9 cellular contexts compared by ENCODE assay signal in genomic region chr7:38411404-38411803, GRCh38.
A peak's percentile ranks its signal among the peaks of the same experiment; 100 is the strongest.
DNase-seq lines count a peak whose midpoint lies in the region; ATAC-seq and TF ChIP-seq lines count a peak whose summit lies in the region.
"Had no signal": no experiment of that assay in that cellular context is flagged by ENCODE, and none has a peak within 500 bp of the region (broad histone marks: within the 10 kb centered on the region; RNA-seq: fewer than 3 reads in every experiment).

No MANE protein-coding gene starts in this region.

- no peak overlapping the region for H3K18ac ChIP-seq in neuronal stem cell (ENCODE audit: low read length)

- no peak overlapping the region for H3K23ac ChIP-seq in neuronal stem cell (ENCODE audit: low read depth, low read length, poor library complexity)

- H4K8ac ChIP-seq in neuronal stem cell (ENCODE audit: low read depth, low read length): no peak overlapping the region

- no peak for ATAC-seq in GM18909 (IDR thresholded peaks at IDR 0.05; ENCODE audit: poor library complexity, unreplicated experiment)

- no peaks in the 10 kb centered on the region for H3K9me3 ChIP-seq in neuronal stem cell (replicated peaks in 1 of 2; ENCODE audit: control insufficient read depth in 2 of 2, insufficient read depth in 1 of 2, low read depth in 1 of 2, low read length in 2 of 2)

- H3K27me3 ChIP-seq in neuronal stem cell (ENCODE audit: control insufficient read depth in 3 of 3, insufficient read depth in 3 of 3, low read depth in 1 of 3, low read length in 3 of 3): no peaks in the 10 kb centered on the region

- H3K4ac ChIP-seq in neuronal stem cell (ENCODE audit: low read length): no peak overlapping the region

- no peaks in the 10 kb centered on the region for H3K4me1 ChIP-seq in neuronal stem cell (ENCODE audit: control insufficient read depth in 2 of 2, insufficient read depth in 1 of 2, low read depth in 1 of 2, low read length in 2 of 2)

- H3K9ac ChIP-seq in neuronal stem cell (ENCODE audit: low read depth, low read length, poor library complexity): no peak overlapping the region

- H2BK12ac ChIP-seq in neuronal stem cell (ENCODE audit: low read length): no peak overlapping the region

- H2BK15ac ChIP-seq in neuronal stem cell (ENCODE audit: low read length): no peak overlapping the region

- no peaks in the 10 kb centered on the region for H3K79me1 ChIP-seq in neuronal stem cell (ENCODE audit: low read depth, low read length)

- H3K27ac ChIP-seq in neuronal stem cell (replicated peaks; ENCODE audit: low read length): no peak overlapping the region

- H2BK120ac ChIP-seq in neuronal stem cell (ENCODE audit: low read depth, low read length): no peak overlapping the region

- no peaks in the 10 kb centered on the region for H3K36me3 ChIP-seq in neuronal stem cell (replicated peaks in 1 of 2; ENCODE audit: control insufficient read depth in 2 of 2, insufficient read depth in 2 of 2, low read length in 2 of 2)

- H3K14ac ChIP-seq in neuronal stem cell (ENCODE audit: low read length): no peak overlapping the region

- no peak overlapping the region for H3K4me2 ChIP-seq in neuronal stem cell (ENCODE audit: insufficient read depth, low read length, poor library complexity, severe bottlenecking)

- peak; percentile 52 for TF ChIP-seq CTCF in epithelial cell of proximal tubule (conservative IDR thresholded peaks at IDR 0.05; ENCODE audit: low read depth, low read length)

- no peak overlapping the region for H3K4me3 ChIP-seq in epithelial cell of proximal tubule (ENCODE audit: low read depth, low read length)
- no peak overlapping the region for H3K4me3 ChIP-seq in neuronal stem cell (ENCODE audit: low read length in 2 of 2)

- H2AFZ ChIP-seq in neuronal stem cell (ENCODE audit: low read length): no peak overlapping the region

- DNase-seq in stimulated activated CD4-positive, alpha-beta T cell treated with anti-CD3 and anti-CD28 coated beads, Interleukin-1b, Interleukin-23, amount 100 ng/mL, for 48 hours: peak; percentile 19
- no peak for DNase-seq in stimulated activated CD4-positive, alpha-beta T cell treated with anti-CD3 and anti-CD28 coated beads, Interleukin-12 subunit alpha, Interleukin-12 subunit beta, amount 100 ng/mL, for 4 hours
- peak; percentile 10 for DNase-seq in NCI-H526 treated with DMSO at 0.1 percent for 48 hours (lab: John Stamatoyannopoulos, UW)
- DNase-seq in epithelial cell of proximal tubule (ENCODE audit: low read depth): no peak
- no peak for DNase-seq in activated naive CD4-positive, alpha-beta T cell treated with anti-CD3 and anti-CD28 coated beads, Interleukin-2, amount 50 U/mL, for 16 hours
- no peak for DNase-seq in cerebellum (ENCODE audit: low spot score)
- no peak for DNase-seq in neuronal stem cell (ENCODE audit: low spot score)
- DNase-seq: DMS79 had no signal

- no peak overlapping the region for H2AK5ac ChIP-seq in neuronal stem cell (ENCODE audit: low read depth, low read length)

- no peak overlapping the region for H4K91ac ChIP-seq in neuronal stem cell (ENCODE audit: low read depth, low read length, poor library complexity)

- no peak overlapping the region for H2BK5ac ChIP-seq in neuronal stem cell (ENCODE audit: low read length)

- WGBS in neuronal stem cell (ENCODE audit: extremely low coverage in 2 of 2, insufficient read length in 2 of 2, insufficient replicate concordance in 1 of 2), 2 donors: no CpG with 5 or more reads among the region's 1 CpG

Comparison
In these comparisons a context has a peak if more than half of its experiments do, and no peak if none do; other contexts are left out.
1. DNase-seq: peak in stimulated activated CD4-positive, alpha-beta T cell treated with anti-CD3 and anti-CD28 coated beads, Interleukin-1b, Interleukin-23, amount 100 ng/mL, for 48 hours (single experiment) and NCI-H526 treated with DMSO at 0.1 percent for 48 hours (single experiment); none in stimulated activated CD4-positive, alpha-beta T cell treated with anti-CD3 and anti-CD28 coated beads, Interleukin-12 subunit alpha, Interleukin-12 subunit beta, amount 100 ng/mL, for 4 hours (single experiment), epithelial cell of proximal tubule (single experiment), activated naive CD4-positive, alpha-beta T cell treated with anti-CD3 and anti-CD28 coated beads, Interleukin-2, amount 50 U/mL, for 16 hours (single experiment), cerebellum (single experiment) and neuronal stem cell (single experiment).